In the genomic region with DNA sequence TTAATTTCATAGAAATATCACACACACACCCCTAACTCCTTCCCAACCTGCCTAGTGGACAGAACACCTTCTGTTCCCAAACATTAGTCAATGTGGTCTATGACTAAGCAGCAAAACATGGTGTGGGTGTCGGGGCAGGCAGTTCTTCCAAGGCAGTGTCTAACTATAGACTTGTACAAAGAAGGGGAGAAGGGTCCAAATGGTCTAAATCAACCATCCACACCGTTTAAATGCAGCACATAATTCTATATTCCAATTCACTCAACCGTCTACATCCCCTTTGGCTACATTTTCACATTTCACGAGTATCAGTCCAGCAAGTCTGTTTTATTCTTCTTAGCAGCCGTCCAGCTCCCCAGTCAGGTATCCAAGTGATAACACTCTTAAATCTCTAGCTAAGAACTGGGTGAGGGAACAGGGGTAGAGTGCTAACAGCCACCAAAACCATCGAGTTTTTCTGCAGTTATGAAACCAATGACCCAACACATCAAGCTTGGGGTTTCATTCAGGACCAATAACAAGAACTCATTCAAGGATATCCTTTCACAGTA, we compare ENCODE assay signal across 1 cellular context.
TF ChIP-seq lines count a peak whose summit lies in the region.

No MANE protein-coding gene starts in this region.

TF ChIP-seq in HEK293, 187 proteins besides CTCF, POLR2A, EP300 and RAD21 (continued from another document):
- TF ChIP-seq, protein P1, sequence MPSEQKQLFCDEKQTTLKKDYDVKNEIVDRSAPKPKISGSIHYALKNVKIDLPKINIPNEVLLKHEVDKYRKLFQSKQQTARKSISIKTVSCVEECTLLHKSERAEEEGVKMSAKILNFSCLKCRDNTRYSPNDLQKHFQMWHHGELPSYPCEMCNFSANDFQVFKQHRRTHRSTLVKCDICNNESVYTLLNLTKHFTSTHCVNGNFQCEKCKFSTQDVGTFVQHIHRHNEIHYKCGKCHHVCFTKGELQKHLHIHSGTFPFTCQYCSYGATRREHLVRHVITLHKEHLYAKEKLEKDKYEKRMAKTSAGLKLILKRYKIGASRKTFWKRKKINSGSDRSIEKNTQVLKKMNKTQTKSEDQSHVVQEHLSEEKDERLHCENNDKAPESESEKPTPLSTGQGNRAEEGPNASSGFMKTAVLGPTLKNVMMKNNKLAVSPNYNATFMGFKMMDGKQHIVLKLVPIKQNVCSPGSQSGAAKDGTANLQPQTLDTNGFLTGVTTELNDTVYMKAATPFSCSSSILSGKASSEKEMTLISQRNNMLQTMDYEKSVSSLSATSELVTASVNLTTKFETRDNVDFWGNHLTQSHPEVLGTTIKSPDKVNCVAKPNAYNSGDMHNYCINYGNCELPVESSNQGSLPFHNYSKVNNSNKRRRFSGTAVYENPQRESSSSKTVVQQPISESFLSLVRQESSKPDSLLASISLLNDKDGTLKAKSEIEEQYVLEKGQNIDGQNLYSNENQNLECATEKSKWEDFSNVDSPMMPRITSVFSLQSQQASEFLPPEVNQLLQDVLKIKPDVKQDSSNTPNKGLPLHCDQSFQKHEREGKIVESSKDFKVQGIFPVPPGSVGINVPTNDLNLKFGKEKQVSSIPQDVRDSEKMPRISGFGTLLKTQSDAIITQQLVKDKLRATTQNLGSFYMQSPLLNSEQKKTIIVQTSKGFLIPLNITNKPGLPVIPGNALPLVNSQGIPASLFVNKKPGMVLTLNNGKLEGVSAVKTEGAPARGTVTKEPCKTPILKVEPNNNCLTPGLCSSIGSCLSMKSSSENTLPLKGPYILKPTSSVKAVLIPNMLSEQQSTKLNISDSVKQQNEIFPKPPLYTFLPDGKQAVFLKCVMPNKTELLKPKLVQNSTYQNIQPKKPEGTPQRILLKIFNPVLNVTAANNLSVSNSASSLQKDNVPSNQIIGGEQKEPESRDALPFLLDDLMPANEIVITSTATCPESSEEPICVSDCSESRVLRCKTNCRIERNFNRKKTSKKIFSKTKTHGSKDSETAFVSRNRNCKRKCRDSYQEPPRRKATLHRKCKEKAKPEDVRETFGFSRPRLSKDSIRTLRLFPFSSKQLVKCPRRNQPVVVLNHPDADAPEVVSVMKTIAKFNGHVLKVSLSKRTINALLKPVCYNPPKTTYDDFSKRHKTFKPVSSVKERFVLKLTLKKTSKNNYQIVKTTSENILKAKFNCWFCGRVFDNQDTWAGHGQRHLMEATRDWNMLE (tag by site-specific recombination; conservative IDR thresholded peaks at IDR 0.05; ENCODE audit: low read depth) = no peak
- TF ChIP-seq IKZF3 (tag by site-specific recombination; IDR thresholded peaks at IDR 0.05) (peak; percentile 74; the same call in 1 of the 2 replicates), ZNF514 (tag by site-specific recombination; IDR thresholded peaks at IDR 0.05) (no peak), ZFP41 (tag by site-specific recombination; IDR thresholded peaks at IDR 0.05; ENCODE audit: borderline replicate concordance) (no peak), ZNF558 (tag by site-specific recombination; IDR thresholded peaks at IDR 0.05) (no peak), ZNF169 (tag by site-specific recombination; IDR thresholded peaks at IDR 0.05) (no peak), ZNF10 (tag by site-specific recombination; IDR thresholded peaks at IDR 0.05) (no peak), ZNF394 (tag by site-specific recombination; IDR thresholded peaks at IDR 0.05; ENCODE audit: borderline replicate concordance) (no peak), ZNF658 (tag by site-specific recombination; IDR thresholded peaks at IDR 0.05) (no peak), ZNF785 (tag by site-specific recombination; IDR thresholded peaks at IDR 0.05) (no peak), ZNF248 (tag by site-specific recombination; IDR thresholded peaks at IDR 0.05) (no peak), ZNF211 (tag by site-specific recombination; IDR thresholded peaks at IDR 0.05; ENCODE audit: low read depth) (no peak), ZNF626 (tag by site-specific recombination; IDR thresholded peaks at IDR 0.05) (no peak), ZNF148 (tag by site-specific recombination; IDR thresholded peaks at IDR 0.05; ENCODE audit: borderline replicate concordance) (no peak), ZNF830 (tag by site-specific recombination; IDR thresholded peaks at IDR 0.05; ENCODE audit: low read depth) (no peak), ZNF585B (tag by site-specific recombination; IDR thresholded peaks at IDR 0.05) (no peak), YY2 (tag by site-specific recombination; IDR thresholded peaks at IDR 0.05) (no peak), ZNF776 (tag by site-specific recombination; IDR thresholded peaks at IDR 0.05; ENCODE audit: borderline replicate concordance) (no peak), ZNF768 (tag by site-specific recombination; IDR thresholded peaks at IDR 0.05) (no peak), ZNF670 (tag by site-specific recombination; IDR thresholded peaks at IDR 0.05; ENCODE audit: low read depth) (no peak), ZNF132 (tag by site-specific recombination; IDR thresholded peaks at IDR 0.05; ENCODE audit: borderline replicate concordance) (no peak), ZEB2 (tag by site-specific recombination; IDR thresholded peaks at IDR 0.05) (peak; percentile 15), ZNF654 (tag by site-specific recombination; IDR thresholded peaks at IDR 0.05; ENCODE audit: low read depth) (no peak), ZBTB8A (tag by site-specific recombination; IDR thresholded peaks at IDR 0.05) (no peak), ZNF423 (tag by site-specific recombination; IDR thresholded peaks at IDR 0.05) (no peak), ZNF184 (tag by site-specific recombination; IDR thresholded peaks at IDR 0.05) (no peak), GLIS2 (tag by site-specific recombination; IDR thresholded peaks at IDR 0.05) (no peak), ZNF114 (tag by site-specific recombination; IDR thresholded peaks at IDR 0.05) (no peak), ZBTB48 (tag by site-specific recombination; IDR thresholded peaks at IDR 0.05) (peak; percentile 17; the same call in 1 of the 2 replicates), ZNF133 (tag by site-specific recombination; IDR thresholded peaks at IDR 0.05) (no peak), SP2 (tag by site-specific recombination; IDR thresholded peaks at IDR 0.05) (no peak), ZNF221 (tag by site-specific recombination; IDR thresholded peaks at IDR 0.05; ENCODE audit: borderline replicate concordance) (no peak), ZSCAN30 (tag by site-specific recombination; IDR thresholded peaks at IDR 0.05) (no peak; the same call in 1 of the 2 replicates), ZFHX2 (tag by site-specific recombination; conservative IDR thresholded peaks at IDR 0.05) (peak; percentile 71), ZNF416 (tag by site-specific recombination; IDR thresholded peaks at IDR 0.05) (no peak), ZNF664 (tag by site-specific recombination; IDR thresholded peaks at IDR 0.05) (no peak), ZNF426 (tag by site-specific recombination; IDR thresholded peaks at IDR 0.05) (no peak), SP3 (tag by site-specific recombination; IDR thresholded peaks at IDR 0.05) (no peak), KLF10 (tag by site-specific recombination; IDR thresholded peaks at IDR 0.05) (peak; percentile 55), ZNF214 (tag by site-specific recombination; IDR thresholded peaks at IDR 0.05; ENCODE audit: borderline replicate concordance) (no peak), ZNF645 (tag by site-specific recombination; IDR thresholded peaks at IDR 0.05) (no peak), ZBTB1 (tag by site-specific recombination; IDR thresholded peaks at IDR 0.05) (no peak)
- TF ChIP-seq, protein P2, sequence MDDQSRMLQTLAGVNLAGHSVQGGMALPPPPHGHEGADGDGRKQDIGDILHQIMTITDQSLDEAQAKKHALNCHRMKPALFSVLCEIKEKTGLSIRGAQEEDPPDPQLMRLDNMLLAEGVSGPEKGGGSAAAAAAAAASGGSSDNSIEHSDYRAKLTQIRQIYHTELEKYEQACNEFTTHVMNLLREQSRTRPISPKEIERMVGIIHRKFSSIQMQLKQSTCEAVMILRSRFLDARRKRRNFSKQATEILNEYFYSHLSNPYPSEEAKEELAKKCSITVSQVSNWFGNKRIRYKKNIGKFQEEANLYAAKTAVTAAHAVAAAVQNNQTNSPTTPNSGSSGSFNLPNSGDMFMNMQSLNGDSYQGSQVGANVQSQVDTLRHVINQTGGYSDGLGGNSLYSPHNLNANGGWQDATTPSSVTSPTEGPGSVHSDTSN (CRISPR knock-in tag; IDR thresholded peaks at IDR 0.05) = no peak
- TF ChIP-seq, protein P3, sequence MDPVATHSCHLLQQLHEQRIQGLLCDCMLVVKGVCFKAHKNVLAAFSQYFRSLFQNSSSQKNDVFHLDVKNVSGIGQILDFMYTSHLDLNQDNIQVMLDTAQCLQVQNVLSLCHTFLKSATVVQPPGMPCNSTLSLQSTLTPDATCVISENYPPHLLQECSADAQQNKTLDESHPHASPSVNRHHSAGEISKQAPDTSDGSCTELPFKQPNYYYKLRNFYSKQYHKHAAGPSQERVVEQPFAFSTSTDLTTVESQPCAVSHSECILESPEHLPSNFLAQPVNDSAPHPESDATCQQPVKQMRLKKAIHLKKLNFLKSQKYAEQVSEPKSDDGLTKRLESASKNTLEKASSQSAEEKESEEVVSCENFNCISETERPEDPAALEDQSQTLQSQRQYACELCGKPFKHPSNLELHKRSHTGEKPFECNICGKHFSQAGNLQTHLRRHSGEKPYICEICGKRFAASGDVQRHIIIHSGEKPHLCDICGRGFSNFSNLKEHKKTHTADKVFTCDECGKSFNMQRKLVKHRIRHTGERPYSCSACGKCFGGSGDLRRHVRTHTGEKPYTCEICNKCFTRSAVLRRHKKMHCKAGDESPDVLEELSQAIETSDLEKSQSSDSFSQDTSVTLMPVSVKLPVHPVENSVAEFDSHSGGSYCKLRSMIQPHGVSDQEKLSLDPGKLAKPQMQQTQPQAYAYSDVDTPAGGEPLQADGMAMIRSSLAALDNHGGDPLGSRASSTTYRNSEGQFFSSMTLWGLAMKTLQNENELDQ (tag by site-specific recombination; IDR thresholded peaks at IDR 0.05; ENCODE audit: low read depth) = no peak
- TF ChIP-seq, protein P4, sequence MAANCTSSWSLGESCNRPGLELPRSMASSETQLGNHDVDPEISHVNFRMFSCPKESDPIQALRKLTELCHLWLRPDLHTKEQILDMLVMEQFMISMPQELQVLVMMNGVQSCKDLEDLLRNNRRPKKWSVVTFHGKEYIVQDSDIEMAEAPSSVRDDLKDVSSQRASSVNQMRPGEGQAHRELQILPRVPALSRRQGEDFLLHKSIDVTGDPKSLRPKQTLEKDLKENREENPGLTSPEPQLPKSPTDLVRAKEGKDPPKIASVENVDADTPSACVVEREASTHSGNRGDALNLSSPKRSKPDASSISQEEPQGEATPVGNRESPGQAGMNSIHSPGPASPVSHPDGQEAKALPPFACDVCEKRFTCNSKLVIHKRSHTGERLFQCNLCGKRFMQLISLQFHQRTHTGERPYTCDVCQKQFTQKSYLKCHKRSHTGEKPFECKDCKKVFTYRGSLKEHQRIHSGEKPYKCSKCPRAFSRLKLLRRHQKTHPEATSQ (tag by site-specific recombination; IDR thresholded peaks at IDR 0.05) = no peak
